ENCODE assay signal across 10 cellular contexts in genomic region chrX:155381838-155382528, GRCh38. TPM values are rescaled to one million over a fixed set of nuclear protein-coding genes. Genes with fewer than 3 reads are reported as not detected.
DNase-seq lines count a peak whose midpoint lies in the region; ATAC-seq, FAIRE-seq and TF ChIP-seq lines count a peak whose summit lies in the region.
"Not testable (repeated sequence)": the region's sequence is repeated elsewhere in the genome, so short reads cannot be mapped to it uniquely, and the experiment has no call there.
"Had no signal": no experiment of that assay in that cellular context is flagged by ENCODE, and none has a peak within 500 bp of the region (broad histone marks: within the 10 kb centered on the region; RNA-seq: fewer than 3 reads in every experiment).

F8A2 (plus strand) TSS chrX:155382095; CDS start chrX:155382115, 20 bp downstream.

- TF ChIP-seq POLR2A in GM12878 (IDR thresholded peaks at IDR 0.05; ENCODE audit: low read depth, low read length) = not testable (repeated sequence)

- not testable (repeated sequence) for H3K27ac ChIP-seq in GM12878 (ENCODE audit: control insufficient read depth, insufficient read depth)

- H3K36me3 ChIP-seq in GM12878 (ENCODE audit: control insufficient read depth in 2 of 2, insufficient read depth in 2 of 2, low read length in 1 of 2); mucosa of descending colon (ENCODE audit: low read depth): not testable (repeated sequence)

- H3K4me3 ChIP-seq in GM12878, mucosa of descending colon: not testable (repeated sequence)

- not testable (repeated sequence) for TF ChIP-seq CTCF in GM12878 (IDR thresholded peaks at IDR 0.05 in 2 of 3, conservative IDR thresholded peaks at IDR 0.05 in 1 of 3; ENCODE audit: control insufficient read depth in 2 of 3, extremely low read depth in 1 of 3, insufficient read depth in 1 of 3, low read depth in 3 of 3, low read length in 3 of 3); mucosa of descending colon (IDR thresholded peaks at IDR 0.05)

- not testable (repeated sequence) for H2AFZ ChIP-seq in GM12878 (ENCODE audit: control insufficient read depth, low read depth, low read length)

- not testable (repeated sequence) for TF ChIP-seq EP300 in GM12878 (IDR thresholded peaks at IDR 0.05; ENCODE audit: borderline replicate concordance in 1 of 2, control insufficient read depth in 1 of 2, low read depth in 2 of 2, low read length in 2 of 2)

- H3K4me1 ChIP-seq in GM12878 (ENCODE audit: control insufficient read depth, insufficient read depth, low read length); mucosa of descending colon (ENCODE audit: low read depth): not testable (repeated sequence)

- CTCF ChIA-PET in GM12878 (lab: Yijun Ruan, JAX) = not testable (repeated sequence)

- not testable (repeated sequence) for H3K9me3 ChIP-seq in GM12878 (replicated peaks; ENCODE audit: control insufficient read depth, insufficient read depth, low read length); mucosa of descending colon

- not testable (repeated sequence) for H4K20me1 ChIP-seq in GM12878 (ENCODE audit: control insufficient read depth, insufficient read depth)

- BruUV-seq in GM12878 (replicated peaks; lab: Mats Ljungman, UMichigan) = not testable (repeated sequence)

- not testable (repeated sequence) for TF ChIP-seq RAD21 in GM12878 (IDR thresholded peaks at IDR 0.05; ENCODE audit: insufficient read depth, low read depth, low read length)

- not testable (repeated sequence) for H3K4me2 ChIP-seq in GM12878 (ENCODE audit: control insufficient read depth, insufficient read depth)

- H3K27me3 ChIP-seq in GM12878 (replicated peaks in 1 of 2; ENCODE audit: control insufficient read depth in 2 of 2, insufficient read depth in 2 of 2, low read length in 1 of 2) = not testable (repeated sequence)

- POLR2A ChIA-PET in GM12878 (lab: Charles Lee) = not testable (repeated sequence)

- no CpG with 5 or more reads among the region's 90 CpGs for WGBS in GM12878 (ENCODE audit: insufficient coverage, insufficient replicate concordance, low lambda C conversion rate, missing lambda C conversion rate)

- intact Hi-C loops in GM12878 (cut with micrococcal nuclease; ENCODE audit: unreplicated experiment); mucosa of descending colon (cut with DNase I, micrococcal nuclease): not testable (repeated sequence)

- FAIRE-seq in GM12878 (lab: Jason Lieb, UNC) = not testable (repeated sequence)

- not testable (repeated sequence) for H3K9ac ChIP-seq in GM12878 (ENCODE audit: control insufficient read depth, insufficient read depth, low read length)

- DNase-seq in GM12878 (ENCODE audit: low read depth, low spot score); mucosa of descending colon: not testable (repeated sequence)

- H3K79me2 ChIP-seq in GM12878 (ENCODE audit: control insufficient read depth, insufficient read depth, low read length) = not testable (repeated sequence)

- SMC1A ChIA-PET in GM12878 (lab: Charles Lee; ENCODE audit: uncharacterized antibody, unreplicated experiment) = not testable (repeated sequence)

- peak; percentile 79 for ATAC-seq in GM18868 (IDR thresholded peaks at IDR 0.05; ENCODE audit: unreplicated experiment)
- peak; percentile 65 for ATAC-seq in GM21367 (IDR thresholded peaks at IDR 0.05; ENCODE audit: unreplicated experiment)
- ATAC-seq in HG02642 (IDR thresholded peaks at IDR 0.05; ENCODE audit: poor library complexity, unreplicated experiment) = peak; percentile 87
- ATAC-seq in HG03097 (IDR thresholded peaks at IDR 0.05; ENCODE audit: low FRiP score, unreplicated experiment) = peak; percentile 79
- peak; percentile 73 for ATAC-seq in HG03571 (IDR thresholded peaks at IDR 0.05; ENCODE audit: unreplicated experiment)
- peak; percentile 92 for ATAC-seq in GM12878
- ATAC-seq in mucosa of descending colon = peak; percentile 91

- RAD21 ChIA-PET in GM12878 (lab: Charles Lee; ENCODE audit: unreplicated experiment) = not testable (repeated sequence)

- in situ Hi-C loops in GM12878 (cut with MboI) = not testable (repeated sequence)

RNA-seq across cellular contexts. Expression of gene F8A2, which starts in this region (rescaled TPM):
- not detected in 2 replicates for total RNA-seq in GM12878 (2013; cell fraction: nucleolus; rRNA removed)
- total RNA-seq in GM12878 (2014; rRNA removed) (not detected in 2 replicates), GM12878 (2014; rRNA removed; fragmentation: Illumina TruSeq; extraction: Trizol) (not detected in 2 replicates), GM12878 (2021) (not detected in 2 replicates), mucosa of descending colon (not detected)
- polyA plus RNA-seq in GM12878 (2011; ENCODE audit: low read depth) = not detected
- polyA plus RNA-seq in GM12878 (2011; rRNA removed) (not detected in 2 replicates), GM12878 (2014; fragmentation: Illumina TruSeq; extraction: Trizol) (not detected in 2 replicates), GM12878 (2014; fragmentation: Nextera tagmentation; extraction: Ambion mirVana) (not detected), GM12878 (2014; rRNA removed) (not detected in 2 replicates), GM12878 (2016; fragmentation: Nextera tagmentation; extraction: Ambion mirVana) (not detected)
- not detected in 2 replicates for polyA plus RNA-seq in GM12878 (2011; cell fraction: cytosol; rRNA removed)
- not detected in 2 replicates for polyA plus RNA-seq in GM12878 (2011; cell fraction: nucleus; rRNA removed)
- polyA plus RNA-seq in GM12878 (2012) = not detected in 2 replicates
- polyA minus RNA-seq in GM12878 (2011; rRNA and poly(A)+ RNA removed) = not detected in 2 replicates
- not detected in 2 replicates for polyA minus RNA-seq in GM12878 (2011; cell fraction: cytosol; rRNA and poly(A)+ RNA removed)
- polyA minus RNA-seq in GM12878 (2011; cell fraction: nucleus; rRNA and poly(A)+ RNA removed) = not detected in 2 replicates
- total RNA-seq: left ventricle myocardium inferior, renal cortical epithelial cell had no signal
- polyA plus RNA-seq: BJ had no signal

Comparison
In these comparisons a context has a peak if more than half of its experiments do, and no peak if none do; other contexts are left out.
1. Peak in ATAC-seq in GM12878; RNA of the gene not detected or under 1 TPM.
2. Peak in ATAC-seq in mucosa of descending colon; RNA of the gene not detected or under 1 TPM.